In the genomic region with DNA sequence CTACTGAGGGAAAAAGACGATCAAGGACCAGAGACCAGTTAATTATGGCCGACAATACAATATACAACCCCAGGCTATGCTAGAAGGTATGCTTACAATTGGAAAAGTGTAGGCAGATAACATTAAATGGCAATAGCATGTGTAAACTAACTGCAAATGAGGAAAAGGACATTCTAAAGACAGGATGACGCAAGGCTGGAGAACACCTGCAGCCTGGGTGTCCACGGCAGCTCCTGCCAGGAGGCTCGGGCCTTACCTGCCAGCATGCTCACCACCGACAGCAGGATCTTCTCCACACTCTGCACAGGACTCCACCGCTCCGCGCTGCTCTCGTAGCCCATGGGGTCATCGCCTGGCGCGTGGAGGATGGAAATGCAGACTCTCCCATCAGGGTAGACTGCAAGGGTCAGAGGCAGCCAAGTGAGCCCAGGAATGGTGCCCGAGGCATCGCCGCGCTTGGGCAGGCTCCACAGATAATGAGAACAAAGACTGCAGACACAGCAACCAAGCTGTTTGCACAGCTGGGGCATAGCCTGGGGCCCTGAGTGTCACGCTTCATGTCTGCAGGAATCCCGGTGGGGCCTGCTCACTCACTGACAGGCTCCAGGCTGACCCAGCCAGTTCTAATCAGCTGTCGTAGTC, we compare ENCODE assay signal across 13 cellular contexts. TPM values are rescaled to one million over a fixed set of nuclear protein-coding genes. Genes with fewer than 3 reads are reported as not detected.
A peak's percentile ranks its signal among the peaks of the same experiment; 100 is the strongest.
DNase-seq lines count a peak whose midpoint lies in the region; ATAC-seq and TF ChIP-seq lines count a peak whose summit lies in the region.
"Had no signal": no experiment of that assay in that cellular context is flagged by ENCODE, and none has a peak within 500 bp of the region (broad histone marks: within the 10 kb centered on the region; RNA-seq: fewer than 3 reads in every experiment).

No MANE protein-coding gene starts in this region.

- H3K27me3 Mint-ChIP-seq in activated CD8-positive, alpha-beta T cell treated with anti-CD3 and anti-CD28 coated beads, Interleukin-2, amount 10 ng/mL, durations not matched to agents 7 days and 5 days (ENCODE audit: low read depth), result no peaks in the 10 kb centered on the region
- H3K27me3 Mint-ChIP-seq: activated CD4-positive, alpha-beta T cell treated with anti-CD3 and anti-CD28 coated beads, Interleukin-2, amount 10 ng/mL, durations not matched to agents 7 days and 5 days had no signal

- DNase-seq in NCI-H1105 (lab: John Stamatoyannopoulos, UW) (peak; percentile 37), RPMI7951 (ENCODE audit: low read depth) (peak; percentile 6), left lobe of liver (ENCODE audit: low spot score) (peak; percentile 38), amygdala (lab: John Stamatoyannopoulos, UW) (no peak)
- no peak for DNase-seq in activated naive CD4-positive, alpha-beta T cell treated with anti-CD3 and anti-CD28 coated beads, Interleukin-2, amount 50 U/mL, for 72 hours (ENCODE audit: low spot score in 2 of 2)
- DNase-seq in activated CD8-positive, alpha-beta T cell treated with anti-CD3 and anti-CD28 coated beads, Interleukin-2, amount 10 ng/mL, durations not matched to agents 7 days and 5 days, result no peak
- DNase-seq: activated CD4-positive, alpha-beta T cell treated with anti-CD3 and anti-CD28 coated beads, Interleukin-2, amount 10 ng/mL, durations not matched to agents 7 days and 5 days; left cardiac atrium; NCI-H524; occipital lobe; SW 1271 had no signal

- POLR2A ChIA-PET in activated CD8-positive, alpha-beta T cell treated with anti-CD3 and anti-CD28 coated beads, Interleukin-2, amount 10 ng/mL, durations not matched to agents 7 days and 5 days (lab: Charles Lee), result no interaction called here

- no peaks in the 10 kb centered on the region for H3K4me1 Mint-ChIP-seq in activated CD8-positive, alpha-beta T cell treated with anti-CD3 and anti-CD28 coated beads, Interleukin-2, amount 10 ng/mL, durations not matched to agents 7 days and 5 days (ENCODE audit: low read depth)
- H3K4me1 Mint-ChIP-seq: activated CD4-positive, alpha-beta T cell treated with anti-CD3 and anti-CD28 coated beads, Interleukin-2, amount 10 ng/mL, durations not matched to agents 7 days and 5 days had no signal

- ATAC-seq in left lobe of liver (no peak), GM19463 (IDR thresholded peaks at IDR 0.05; ENCODE audit: unreplicated experiment) (no peak)
- ATAC-seq in activated naive CD4-positive, alpha-beta T cell treated with anti-CD3 and anti-CD28 coated beads, Interleukin-2, amount 50 U/mL, for 72 hours, result no peak
- no peak for ATAC-seq in activated CD8-positive, alpha-beta T cell treated with anti-CD3 and anti-CD28 coated beads, Interleukin-2, amount 10 ng/mL, durations not matched to agents 7 days and 5 days
- ATAC-seq: left cardiac atrium had no signal

- CTCF ChIA-PET in activated CD8-positive, alpha-beta T cell treated with anti-CD3 and anti-CD28 coated beads, Interleukin-2, amount 10 ng/mL, durations not matched to agents 7 days and 5 days (lab: Charles Lee), result interaction anchor here (0.8 to 1.2 kb wide), 3 partner anchors 9 to 263 kb away, joined by 3 read pairs; no protein-coding TSS in a partner anchor

- peak overlapping the region in 1 of 2 donors; percentile 29 for H3K27ac Mint-ChIP-seq in activated naive CD4-positive, alpha-beta T cell treated with anti-CD3 and anti-CD28 coated beads, Interleukin-2, amount 50 U/mL, for 72 hours
- H3K27ac Mint-ChIP-seq in activated CD8-positive, alpha-beta T cell treated with anti-CD3 and anti-CD28 coated beads, Interleukin-2, amount 10 ng/mL, durations not matched to agents 7 days and 5 days, result no peak overlapping the region
- H3K27ac Mint-ChIP-seq: activated CD4-positive, alpha-beta T cell treated with anti-CD3 and anti-CD28 coated beads, Interleukin-2, amount 10 ng/mL, durations not matched to agents 7 days and 5 days had no signal

- H3K9me3 Mint-ChIP-seq in activated naive CD4-positive, alpha-beta T cell treated with anti-CD3 and anti-CD28 coated beads, Interleukin-2, amount 50 U/mL, for 72 hours, result no peaks in the 10 kb centered on the region
- no peaks in the 10 kb centered on the region for H3K9me3 Mint-ChIP-seq in activated CD8-positive, alpha-beta T cell treated with anti-CD3 and anti-CD28 coated beads, Interleukin-2, amount 10 ng/mL, durations not matched to agents 7 days and 5 days (ENCODE audit: insufficient read depth)
- H3K9me3 Mint-ChIP-seq: activated CD4-positive, alpha-beta T cell treated with anti-CD3 and anti-CD28 coated beads, Interleukin-2, amount 10 ng/mL, durations not matched to agents 7 days and 5 days had no signal

- no peak for TF ChIP-seq CTCF in 22Rv1 (IDR thresholded peaks at IDR 0.05)

- H3K27ac ChIP-seq in 22Rv1, result 0 out of 2 replicates have a peak overlapping the region, but pooled peaks have one; percentile 7

- peaks cover 0 to 8% of the 10 kb centered on the region in 2 donors for H3K36me3 Mint-ChIP-seq in activated naive CD4-positive, alpha-beta T cell treated with anti-CD3 and anti-CD28 coated beads, Interleukin-2, amount 50 U/mL, for 72 hours
- peaks cover 55% of the 10 kb centered on the region for H3K36me3 Mint-ChIP-seq in activated CD8-positive, alpha-beta T cell treated with anti-CD3 and anti-CD28 coated beads, Interleukin-2, amount 10 ng/mL, durations not matched to agents 7 days and 5 days (ENCODE audit: low read depth)

- H3K4me3 Mint-ChIP-seq in activated CD8-positive, alpha-beta T cell treated with anti-CD3 and anti-CD28 coated beads, Interleukin-2, amount 10 ng/mL, durations not matched to agents 7 days and 5 days, result no peak overlapping the region
- H3K4me3 Mint-ChIP-seq: activated CD4-positive, alpha-beta T cell treated with anti-CD3 and anti-CD28 coated beads, Interleukin-2, amount 10 ng/mL, durations not matched to agents 7 days and 5 days had no signal

RNA-seq across cellular contexts. Expression of a gene that starts 28.2 kb away (rescaled TPM):
- 40.2 and 40.7 TPM in 2 replicates for total RNA-seq in RPMI7951 (2014; rRNA removed; shearing (Covaris generic))
- 43.4 TPM for total RNA-seq in left lobe of liver
- 100 to 1,000 TPM; 114 to 126 TPM for total RNA-seq in activated naive CD4-positive, alpha-beta T cell treated with anti-CD3 and anti-CD28 coated beads, Interleukin-2, amount 50 U/mL, for 72 hours
- 10 to 100 TPM; 85.5 to 86.0 TPM for total RNA-seq in activated CD8-positive, alpha-beta T cell treated with anti-CD3 and anti-CD28 coated beads, Interleukin-2, amount 10 ng/mL, durations not matched to agents 7 days and 5 days

RNA-seq across cellular contexts. Expression of a gene that starts 44.5 kb away (rescaled TPM):
- total RNA-seq in RPMI7951 (2014; rRNA removed; shearing (Covaris generic)), result 88.6 and 100.0 TPM in 2 replicates
- total RNA-seq in left lobe of liver, result 32.2 TPM
- total RNA-seq in activated naive CD4-positive, alpha-beta T cell treated with anti-CD3 and anti-CD28 coated beads, Interleukin-2, amount 50 U/mL, for 72 hours, result 10 to 100 TPM; 72.8 to 81.2 TPM
- 100 to 1,000 TPM in 1 of 2 experiments, 10 to 100 TPM in 1; 98.8 to 102 TPM for total RNA-seq in activated CD8-positive, alpha-beta T cell treated with anti-CD3 and anti-CD28 coated beads, Interleukin-2, amount 10 ng/mL, durations not matched to agents 7 days and 5 days

Comparison
In these comparisons a context has a peak if more than half of its experiments do, and no peak if none do; other contexts are left out.
1. DNase-seq: peak in NCI-H1105 (single experiment), RPMI7951 (single experiment) and left lobe of liver (single experiment); none in activated naive CD4-positive, alpha-beta T cell treated with anti-CD3 and anti-CD28 coated beads, Interleukin-2, amount 50 U/mL, for 72 hours (0 of 2), amygdala (0 of 56) and activated CD8-positive, alpha-beta T cell treated with anti-CD3 and anti-CD28 coated beads, Interleukin-2, amount 10 ng/mL, durations not matched to agents 7 days and 5 days (single experiment).